ENCODE assay signal across 18 cellular contexts in genomic region chr6:52547647-52548352, GRCh38. TPM values are rescaled to one million over a fixed set of nuclear protein-coding genes. Genes with fewer than 3 reads are reported as not detected.
DNase-seq lines count a peak whose midpoint lies in the region; ATAC-seq and TF ChIP-seq lines count a peak whose summit lies in the region.
"Had no signal": no experiment of that assay in that cellular context is flagged by ENCODE, and none has a peak within 500 bp of the region (broad histone marks: within the 10 kb centered on the region; RNA-seq: fewer than 3 reads in every experiment).

No MANE protein-coding gene starts in this region.

- H3K4me3 ChIP-seq in adipocyte (ENCODE audit: low read length) (peak overlapping the region; percentile 8), hepatocyte (no peak overlapping the region), tibial artery (no peak overlapping the region)
- no peak overlapping the region for H3K4me3 ChIP-seq in CD8-positive, alpha-beta T cell (ENCODE audit: low read depth, low read length)
- H3K4me3 ChIP-seq: body of pancreas, heart left ventricle, smooth muscle cell had no signal

- H3K4me1 ChIP-seq in adipocyte (ENCODE audit: control insufficient read depth, insufficient read depth, low read length) (peaks cover 90% of the 10 kb centered on the region), hepatocyte (ENCODE audit: insufficient read depth) (peaks cover 78% of the 10 kb centered on the region), tibial artery (peaks cover 0 to 100% (median 94%) of the 10 kb centered on the region in 4 donors)
- no peaks in the 10 kb centered on the region for H3K4me1 ChIP-seq in CD8-positive, alpha-beta T cell (ENCODE audit: insufficient read depth, low read length)

- H3K36me3 ChIP-seq in adipocyte (ENCODE audit: control insufficient read depth, insufficient read depth, low read length, severe bottlenecking) (peaks cover 9% of the 10 kb centered on the region), hepatocyte (replicated peaks; ENCODE audit: insufficient read depth, low read depth) (no peaks in the 10 kb centered on the region), tibial artery (no peaks in the 10 kb centered on the region)
- H3K36me3 ChIP-seq in CD8-positive, alpha-beta T cell (ENCODE audit: insufficient read depth, low read length): no peaks in the 10 kb centered on the region

- ATAC-seq in CD8-positive, alpha-beta T cell: no peak
- ATAC-seq: body of pancreas, heart left ventricle had no signal

- H3K4me2 ChIP-seq in hepatocyte: peak overlapping the region; percentile 3
- H3K4me2 ChIP-seq: smooth muscle cell had no signal

- CTCF ChIA-PET in CD8-positive, alpha-beta T cell (lab: Charles Lee): no interaction called here

- no peaks in the 10 kb centered on the region for H3K27me3 ChIP-seq in adipocyte (replicated peaks; ENCODE audit: control insufficient read depth, insufficient read depth, low read length)
- no peaks in the 10 kb centered on the region for H3K27me3 ChIP-seq in hepatocyte
- H3K27me3 ChIP-seq in tibial artery: no peaks in the 10 kb centered on the region
- no peaks in the 10 kb centered on the region for H3K27me3 ChIP-seq in CD8-positive, alpha-beta T cell (ENCODE audit: insufficient read depth, low read length)
- H3K27me3 ChIP-seq: body of pancreas, heart left ventricle had no signal

- H3K36me3 Mint-ChIP-seq in CD8-positive, alpha-beta T cell: peaks cover 25% of the 10 kb centered on the region

- TF ChIP-seq CTCF in hepatocyte (IDR thresholded peaks at IDR 0.05; ENCODE audit: poor library complexity): no peak
- no peak for TF ChIP-seq CTCF in tibial artery (IDR thresholded peaks at IDR 0.05)
- TF ChIP-seq CTCF in CD8-positive, alpha-beta T cell (IDR thresholded peaks at IDR 0.05): no peak

- no peaks in the 10 kb centered on the region for H3K9me3 Mint-ChIP-seq in CD8-positive, alpha-beta T cell
- H3K9me3 Mint-ChIP-seq: activated T-helper 2 cell treated with anti-CD3 and anti-CD28 coated beads, Interferon-gamma antibody, Interleukin-2, Interleukin-4, amounts not matched to agents 10 μg/mL and 5 μg/mL and 100 μg/mL, durations not matched to agents 14 hours and 24 hours and 36 hours; CD4-positive, alpha-beta T cell had no signal

- intact Hi-C loops in tibial artery (cut with DNase I; ENCODE audit: low total_unique reads) (no loop called here), head of caudate nucleus (cut with DNase I) (no loop called here)
- intact Hi-C loops in CD8-positive, alpha-beta T cell (cut with DNase I, micrococcal nuclease): loop anchor here in 1 of 2 experiments (5.0 kb wide), 1 partner anchor 190 kb away; no protein-coding TSS in a partner anchor

- no peaks in the 10 kb centered on the region for H3K9me3 ChIP-seq in adipocyte (ENCODE audit: control insufficient read depth, low read length)
- H3K9me3 ChIP-seq in hepatocyte (ENCODE audit: low read depth): no peaks in the 10 kb centered on the region
- no peaks in the 10 kb centered on the region for H3K9me3 ChIP-seq in tibial artery
- no peaks in the 10 kb centered on the region for H3K9me3 ChIP-seq in CD8-positive, alpha-beta T cell (ENCODE audit: low read length)
- H3K9me3 ChIP-seq: body of pancreas, heart left ventricle had no signal

- peaks cover 37% of the 10 kb centered on the region for H3K4me1 Mint-ChIP-seq in CD8-positive, alpha-beta T cell (ENCODE audit: low read depth)

- no peaks in the 10 kb centered on the region for H3K9me2 ChIP-seq in hepatocyte (replicated peaks; ENCODE audit: insufficient read depth)

- H3K27ac Mint-ChIP-seq in CD8-positive, alpha-beta T cell: no peak overlapping the region
- H3K27ac Mint-ChIP-seq: activated T-helper 2 cell treated with anti-CD3 and anti-CD28 coated beads, Interferon-gamma antibody, Interleukin-2, Interleukin-4, amounts not matched to agents 10 μg/mL and 5 μg/mL and 100 μg/mL, durations not matched to agents 14 hours and 24 hours and 36 hours; CD4-positive, alpha-beta T cell had no signal

- H3K27ac ChIP-seq in hepatocyte (peak overlapping the region; percentile 36), tibial artery (peak overlapping the region; percentile 74 to 86)
- H3K27ac ChIP-seq in CD8-positive, alpha-beta T cell (ENCODE audit: low read depth, low read length): no peak overlapping the region
- H3K27ac ChIP-seq: body of pancreas, heart left ventricle, HL-60 had no signal

- 55% methylated on average over 9 of the region's 9 CpGs for WGBS in hepatocyte (ENCODE audit: low lambda C conversion rate, missing lambda C conversion rate)

- peak overlapping the region; percentile 40 for H3K9ac ChIP-seq in adipocyte (ENCODE audit: low read length)

- H4K20me1 ChIP-seq in hepatocyte (ENCODE audit: insufficient read depth, poor library complexity, severe bottlenecking): peaks cover 14% of the 10 kb centered on the region

- H3K79me2 ChIP-seq in hepatocyte: peaks cover 94% of the 10 kb centered on the region

- H3K27me3 Mint-ChIP-seq in CD8-positive, alpha-beta T cell (ENCODE audit: low read depth): no peaks in the 10 kb centered on the region
- H3K27me3 Mint-ChIP-seq: CD4-positive, alpha-beta T cell had no signal

- POLR2A ChIA-PET in CD8-positive, alpha-beta T cell (lab: Charles Lee): no interaction called here

- DNase-seq in M059J (ENCODE audit: low read depth): peak; percentile 94
- DNase-seq in adipocyte (ENCODE audit: low read depth): peak; percentile 45
- DNase-seq in hepatocyte (ENCODE audit: low spot score): peak; percentile 52
- DNase-seq in tibial artery: no peak
- DNase-seq in head of caudate nucleus: no peak
- no peak for DNase-seq in CD8-positive, alpha-beta T cell
- no peak for DNase-seq in iPS-NIHi7 (ENCODE audit: extremely low spot score)
- no peak for DNase-seq in pons (ENCODE audit: low spot score)
- DNase-seq: activated CD4-positive, alpha-beta T cell treated with anti-CD3 and anti-CD28 coated beads, Interleukin-2, amount 50 U/mL, for 48 hours; CD4-positive, alpha-beta T cell; GF-D8; MV-4-11; substantia nigra had no signal

- H3K4me3 Mint-ChIP-seq in CD8-positive, alpha-beta T cell: no peak overlapping the region
- H3K4me3 Mint-ChIP-seq: CD4-positive, alpha-beta T cell had no signal

- no peak overlapping the region for H2AFZ ChIP-seq in hepatocyte

RNA-seq across cellular contexts. Expression of gene TRAM2, which starts 29.1 kb away (rescaled TPM):
- total RNA-seq in M059J (2014; rRNA removed; shearing (Covaris generic)): 116 and 176 TPM in 2 replicates
- 47.6 and 48.2 TPM in 2 replicates for total RNA-seq in hepatocyte
- polyA plus RNA-seq in hepatocyte: 20.8 and 29.6 TPM in 2 replicates
- total RNA-seq in CD8-positive, alpha-beta T cell: 1 to 10 TPM; 4.6 to 4.9 TPM

Comparison
In these comparisons a context has a peak if more than half of its experiments do, and no peak if none do; other contexts are left out.
1. DNase-seq: peak in M059J (single experiment), adipocyte (single experiment) and hepatocyte (single experiment); none in tibial artery (0 of 2), head of caudate nucleus (0 of 42), CD8-positive, alpha-beta T cell (0 of 7), iPS-NIHi7 (single experiment) and pons (single experiment).